Comparison of ENCODE assay signal across 8 cellular contexts in genomic region chr7:98282727-98283126, GRCh38. TPM values are rescaled to one million over a fixed set of nuclear protein-coding genes. Genes with fewer than 3 reads are reported as not detected.
DNase-seq lines count a peak whose midpoint lies in the region; ATAC-seq, FAIRE-seq and TF ChIP-seq lines count a peak whose summit lies in the region.

No MANE protein-coding gene starts in this region.

- no peaks in the 10 kb centered on the region for H3K36me3 Mint-ChIP-seq in natural killer cell

- H3K27ac ChIP-seq in MM.1S (ENCODE audit: low read length) (no peak overlapping the region), dorsolateral prefrontal cortex (peak overlapping the region in 57 of 59 donors; percentile 29 to 96 (median 90))

- no peak for TF ChIP-seq POLR2A in H54 (IDR thresholded peaks at IDR 0.05; ENCODE audit: low read depth, low read length)

- no peak for FAIRE-seq in H54 (lab: Jason Lieb, UNC)

- TF ChIP-seq CTCF in BE2C (IDR thresholded peaks at IDR 0.05; ENCODE audit: low read depth, low read length) (no peak), MM.1S (IDR thresholded peaks at IDR 0.05; ENCODE audit: low read length) (no peak), dorsolateral prefrontal cortex (IDR thresholded peaks at IDR 0.05 in 54 of 56, conservative IDR thresholded peaks at IDR 0.05 in 2 of 56; ENCODE audit: low read depth in 1 of 56, partially characterized antibody in 56 of 56) (no peak), natural killer cell (IDR thresholded peaks at IDR 0.05) (no peak)

- peak overlapping the region; percentile 90; the same call in 1 of the 2 replicates for H3K9ac ChIP-seq in MM.1S (ENCODE audit: low read length)

- H3K4me1 Mint-ChIP-seq in natural killer cell, result peaks cover 22 to 38% of the 10 kb centered on the region in 2 donors

- H3K4me2 ChIP-seq in MM.1S (ENCODE audit: low read depth, low read length), result peak overlapping the region; percentile 98

- ATAC-seq in natural killer cell (no peak), HG03139 (IDR thresholded peaks at IDR 0.05; ENCODE audit: unreplicated experiment) (no peak), HG03342 (IDR thresholded peaks at IDR 0.05; ENCODE audit: unreplicated experiment) (no peak)

- H3K9me3 ChIP-seq in BE2C (no peaks in the 10 kb centered on the region), MM.1S (replicated peaks; ENCODE audit: insufficient read depth, low read length) (no peaks in the 10 kb centered on the region)

- H3K4me1 ChIP-seq in BE2C (peaks cover 12% of the 10 kb centered on the region), MM.1S (ENCODE audit: low read length) (peaks cover 10% of the 10 kb centered on the region; the same call in 1 of the 2 replicates)

- peak overlapping the region; percentile 80 for H3K4me3 Mint-ChIP-seq in natural killer cell

- H3K27ac Mint-ChIP-seq in natural killer cell, result peak overlapping the region; percentile 73 to 87

- intact Hi-C loops in dorsolateral prefrontal cortex (cut with DNase I), result loop anchor here in 1 of 2 donors (2.0 kb wide), 1 partner anchor 30 kb away; the partner anchor contains the start of gene TECPR1
- intact Hi-C loops in natural killer cell (cut with micrococcal nuclease), result no loop called here

- no peaks in the 10 kb centered on the region for H3K9me3 Mint-ChIP-seq in natural killer cell

- no peaks in the 10 kb centered on the region for H3K27me3 Mint-ChIP-seq in natural killer cell (ENCODE audit: low read depth in 2 of 2)

- peaks cover 3% of the 10 kb centered on the region; the same call in 1 of the 2 replicates for H3K36me3 ChIP-seq in BE2C
- no peaks in the 10 kb centered on the region for H3K36me3 ChIP-seq in MM.1S (replicated peaks; ENCODE audit: insufficient read depth, low read length)

- H3K27me3 ChIP-seq in BE2C (no peaks in the 10 kb centered on the region), MM.1S (replicated peaks; ENCODE audit: insufficient read depth, low read length) (no peaks in the 10 kb centered on the region), dorsolateral prefrontal cortex (no peaks in the 10 kb centered on the region)

- no peak overlapping the region for H2AFZ ChIP-seq in MM.1S (ENCODE audit: low read length)

- H3K79me2 ChIP-seq in MM.1S (ENCODE audit: low read length), result peaks cover 59% of the 10 kb centered on the region

- no peaks in the 10 kb centered on the region for H3K9me2 ChIP-seq in MM.1S (replicated peaks; ENCODE audit: insufficient read depth, low read length)

- peaks cover 9% of the 10 kb centered on the region for H3F3A ChIP-seq in MM.1S (ENCODE audit: insufficient read depth, low read length)

- DNase-seq in BE2C, result no peak
- DNase-seq in MM.1S, result no peak
- DNase-seq in dorsolateral prefrontal cortex, result no peak
- DNase-seq in natural killer cell, result no peak
- no peak for DNase-seq in GM19238 (ENCODE audit: insufficient read length, low spot score)
- no peak for DNase-seq in H54 (ENCODE audit: insufficient read length, low spot score)

- H3K4me3 ChIP-seq in BE2C (ENCODE audit: low read depth, low read length), result peak overlapping the region; percentile 75
- H3K4me3 ChIP-seq in MM.1S (ENCODE audit: low read length), result peak overlapping the region; percentile 83
- peak overlapping the region; percentile 65 to 99 (median 90) for H3K4me3 ChIP-seq in dorsolateral prefrontal cortex

- no peaks in the 10 kb centered on the region for H4K20me1 ChIP-seq in MM.1S (ENCODE audit: insufficient read depth, low read length)

RNA-seq across cellular contexts. Expression of gene BRI3, which starts 1.2 kb away (rescaled TPM):
- polyA plus RNA-seq in BE2C (2012; ENCODE audit: insufficient read depth, insufficient read length, low read depth), result 316 TPM
- total RNA-seq in dorsolateral prefrontal cortex (100 to 1,000 TPM in 11 of 120 experiments, 10 to 100 TPM in 109; 62.3 to 111 (median 85.4) TPM), natural killer cell (10 to 100 TPM; 81.9 to 97.1 (median 90.0) TPM)

RNA-seq across cellular contexts. Expression of gene TECPR1, which starts 30.7 kb away (rescaled TPM):
- polyA plus RNA-seq in BE2C (2012; ENCODE audit: insufficient read depth, insufficient read length, low read depth), result 32.9 TPM
- total RNA-seq in dorsolateral prefrontal cortex (100 to 1,000 TPM in 7 of 120 experiments, 10 to 100 TPM in 113; 51.1 to 113 (median 76.1) TPM), natural killer cell (10 to 100 TPM; 68.8 to 76.7 (median 70.3) TPM)
